ENCODE assay signal across 9 cellular contexts in the genomic region with DNA sequence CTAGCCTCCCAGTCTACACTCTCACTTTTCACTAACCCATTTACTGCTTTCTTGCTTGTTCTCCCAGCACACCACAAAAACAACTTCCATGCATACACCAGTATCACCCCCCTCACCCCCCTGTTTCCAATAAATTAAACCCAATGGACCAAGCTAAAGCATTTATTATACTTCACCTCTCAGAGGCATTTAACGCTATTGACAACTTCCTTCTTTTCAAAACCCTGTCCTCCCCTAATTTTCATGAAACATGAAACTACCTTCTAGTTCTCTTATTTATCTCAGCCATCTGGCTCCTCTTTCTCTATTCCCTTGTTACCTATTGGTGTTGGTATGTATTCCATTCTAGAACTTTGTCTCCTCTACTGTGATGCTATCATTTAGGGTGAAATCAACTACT. TPM values are rescaled to one million over a fixed set of nuclear protein-coding genes. Genes with fewer than 3 reads are reported as not detected.
DNase-seq lines count a peak whose midpoint lies in the region; ATAC-seq and TF ChIP-seq lines count a peak whose summit lies in the region.
"Had no signal": no experiment of that assay in that cellular context is flagged by ENCODE, and none has a peak within 500 bp of the region (broad histone marks: within the 10 kb centered on the region; RNA-seq: fewer than 3 reads in every experiment).

No MANE protein-coding gene starts in this region.

- TF ChIP-seq CTCF in RWPE2 (IDR thresholded peaks at IDR 0.05; ENCODE audit: poor library complexity, severe bottlenecking), result no peak
- no peak for TF ChIP-seq CTCF in body of pancreas (IDR thresholded peaks at IDR 0.05)

- peak overlapping the region; percentile 53 for H3K4me3 Mint-ChIP-seq in activated CD4-positive, alpha-beta T cell treated with anti-CD3 and anti-CD28 coated beads, Interleukin-2, amount 10 ng/mL, durations not matched to agents 24 days and 14 days

- H3K9me3 ChIP-seq in RWPE2 (ENCODE audit: severe bottlenecking), result no peaks in the 10 kb centered on the region
- H3K9me3 ChIP-seq in body of pancreas, result no peaks in the 10 kb centered on the region

- no peaks in the 10 kb centered on the region for H3K27me3 Mint-ChIP-seq in activated CD4-positive, alpha-beta T cell treated with anti-CD3 and anti-CD28 coated beads, Interleukin-2, amount 10 ng/mL, durations not matched to agents 24 days and 14 days

- intact Hi-C loops in activated CD4-positive, alpha-beta T cell treated with anti-CD3 and anti-CD28 coated beads, Interleukin-2, amount 10 ng/mL, durations not matched to agents 24 days and 14 days (cut with micrococcal nuclease), result no loop called here
- intact Hi-C loops in body of pancreas (cut with DNase I), result no loop called here

- H3K27ac ChIP-seq in RWPE2 (ENCODE audit: poor library complexity, severe bottlenecking) (peak overlapping the region; percentile 63), body of pancreas (no peak overlapping the region)
- H3K27ac ChIP-seq: SK-N-MC had no signal

- peak overlapping the region; percentile 75 for H3K27ac Mint-ChIP-seq in activated CD4-positive, alpha-beta T cell treated with anti-CD3 and anti-CD28 coated beads, Interleukin-2, amount 10 ng/mL, durations not matched to agents 24 days and 14 days

- no peaks in the 10 kb centered on the region for H3K27me3 ChIP-seq in RWPE2 (ENCODE audit: insufficient read depth, poor library complexity, severe bottlenecking)
- H3K27me3 ChIP-seq in body of pancreas, result no peaks in the 10 kb centered on the region

- no peak for TF ChIP-seq POLR2A in body of pancreas (IDR thresholded peaks at IDR 0.05)

- H3K9me3 Mint-ChIP-seq in activated CD4-positive, alpha-beta T cell treated with anti-CD3 and anti-CD28 coated beads, Interleukin-2, amount 10 ng/mL, durations not matched to agents 24 days and 14 days, result peaks cover 4% of the 10 kb centered on the region

- ATAC-seq in HG02852 (IDR thresholded peaks at IDR 0.05; ENCODE audit: unreplicated experiment) (peak; percentile 54), RWPE2 (ENCODE audit: low read depth) (no peak), body of pancreas (no peak)

- peaks cover 38% of the 10 kb centered on the region for H3K4me1 ChIP-seq in RWPE2 (ENCODE audit: insufficient read depth, poor library complexity, severe bottlenecking)
- no peaks in the 10 kb centered on the region for H3K4me1 ChIP-seq in body of pancreas

- H3K36me3 ChIP-seq in RWPE2 (ENCODE audit: low read depth) (no peaks in the 10 kb centered on the region), body of pancreas (replicated peaks in 1 of 2; ENCODE audit: insufficient read depth in 1 of 2, low read depth in 2 of 2) (no peaks in the 10 kb centered on the region)

- DNase-seq in activated CD4-positive, alpha-beta T cell treated with anti-CD3 and anti-CD28 coated beads, Interleukin-2, amount 10 ng/mL, durations not matched to agents 24 days and 14 days, result no peak
- DNase-seq in activated CD4-positive, alpha-beta T cell treated with anti-CD3 and anti-CD28 coated beads for 4 hours, result no peak
- DNase-seq in RWPE2 (ENCODE audit: low spot score) (no peak), renal cortical epithelial cell (ENCODE audit: low read depth) (peak; percentile 25), NCI-H1436 (lab: John Stamatoyannopoulos, UW) (no peak), body of pancreas (no peak), cortex of kidney (lab: John Stamatoyannopoulos, UW) (no peak)

- peaks cover 60% of the 10 kb centered on the region for H3K36me3 Mint-ChIP-seq in activated CD4-positive, alpha-beta T cell treated with anti-CD3 and anti-CD28 coated beads, Interleukin-2, amount 10 ng/mL, durations not matched to agents 24 days and 14 days (ENCODE audit: low read depth)

- H3K4me3 ChIP-seq in RWPE2 (ENCODE audit: severe bottlenecking) (no peak overlapping the region), body of pancreas (no peak overlapping the region)
- H3K4me3 ChIP-seq: SK-N-MC had no signal

- peaks cover 78% of the 10 kb centered on the region for H3K4me1 Mint-ChIP-seq in activated CD4-positive, alpha-beta T cell treated with anti-CD3 and anti-CD28 coated beads, Interleukin-2, amount 10 ng/mL, durations not matched to agents 24 days and 14 days

- WGBS in body of pancreas, 2 donors, result 58 to 77% methylated on average over 1 of the region's 1 CpG

RNA-seq across cellular contexts. Expression of a gene that starts 32.3 kb away (rescaled TPM):
- total RNA-seq in activated CD4-positive, alpha-beta T cell treated with anti-CD3 and anti-CD28 coated beads, Interleukin-2, amount 10 ng/mL, durations not matched to agents 24 days and 14 days, result 436 and 438 TPM in 2 replicates
- total RNA-seq in renal cortical epithelial cell (not detected in 2 replicates), body of pancreas (1 to 10 TPM; 3.3 to 9.9 TPM)

Comparison
In these comparisons a context has a peak if more than half of its experiments do, and no peak if none do; other contexts are left out.
1. RNA of a gene that starts 32.3 kb away (total RNA-seq): 436 to 438 TPM in activated CD4-positive, alpha-beta T cell treated with anti-CD3 and anti-CD28 coated beads, Interleukin-2, amount 10 ng/mL, durations not matched to agents 24 days and 14 days; 3.3 to 9.9 TPM in body of pancreas and not detected in renal cortical epithelial cell; every median in the first group is over 10 times any median in the second.